19 cellular contexts compared by ENCODE assay signal in the genomic region with DNA sequence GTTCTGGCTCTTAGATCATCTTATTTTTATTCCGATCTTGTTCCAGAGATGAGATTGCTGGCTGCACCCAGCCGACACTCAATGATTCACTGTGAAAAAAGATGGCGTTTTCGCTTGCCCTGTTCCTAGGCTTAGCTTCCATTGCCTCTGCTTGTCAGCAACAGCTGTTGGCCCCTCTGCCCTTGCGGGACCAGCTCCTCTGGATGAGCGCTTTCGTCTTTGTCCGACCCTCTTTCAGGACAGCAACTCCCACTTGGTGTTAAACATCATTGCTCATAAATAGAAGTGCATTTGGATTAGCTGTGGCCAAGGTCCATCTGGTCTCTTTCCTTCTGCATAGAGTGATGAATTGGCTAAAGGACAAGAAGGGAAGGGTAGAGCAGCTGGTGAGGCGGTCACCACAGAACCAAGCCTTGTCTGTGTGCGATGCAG. TPM values are rescaled to one million over a fixed set of nuclear protein-coding genes. Genes with fewer than 3 reads are reported as not detected.
DNase-seq lines count a peak whose midpoint lies in the region; ATAC-seq lines count a peak whose summit lies in the region.
"Had no signal": no experiment of that assay in that cellular context is flagged by ENCODE, and none has a peak within 500 bp of the region (broad histone marks: within the 10 kb centered on the region; RNA-seq: fewer than 3 reads in every experiment).

No MANE protein-coding gene starts in this region.

- DNase-seq in NCI-H1092 treated with DMSO at 0.1 percent for 48 hours (lab: John Stamatoyannopoulos, UW), result peak; percentile 9
- no peak for DNase-seq in NCI-H1092 (lab: John Stamatoyannopoulos, UW)
- DNase-seq in memory B cell (ENCODE audit: low spot score in 2 of 2), result no peak
- no peak for DNase-seq in activated T-cell treated with anti-CD3 and anti-CD28 coated beads for 4 hours
- DNase-seq in iPS-NIHi11 (ENCODE audit: low spot score), result no peak
- DNase-seq in GM19240 (ENCODE audit: insufficient read length, low spot score), result no peak
- DNase-seq: activated CD8-positive, alpha-beta T cell treated with anti-CD3 and anti-CD28 coated beads for 36 hours; cortex of kidney; DND-41; kidney glomerular epithelial cell; NCI-H1436 treated with DMSO at 0.1 percent for 48 hours; PC-3; testis had no signal

- peak overlapping the region; percentile 75 for H3K27ac ChIP-seq in cingulate gyrus (ENCODE audit: low read depth, low read length)
- peak overlapping the region; percentile 47 for H3K27ac ChIP-seq in temporal lobe (ENCODE audit: low read depth, low read length)
- H3K27ac ChIP-seq: 22Rv1, KMS-11, parathyroid adenoma, testis had no signal

- peaks cover 2% of the 10 kb centered on the region for H3K36me3 Mint-ChIP-seq in memory B cell

- peak overlapping the region; percentile 24 for H3K27ac Mint-ChIP-seq in memory B cell
- H3K27ac Mint-ChIP-seq: activated CD8-positive, alpha-beta T cell treated with anti-CD3 and anti-CD28 coated beads for 36 hours; activated T-helper 17 cell treated with anti-CD3 and anti-CD28 coated beads, Interleukin-2, amount 50 U/mL, for 72 hours had no signal

- H3K9me3 Mint-ChIP-seq in memory B cell, result no peaks in the 10 kb centered on the region
- H3K9me3 Mint-ChIP-seq: activated CD8-positive, alpha-beta T cell treated with anti-CD3 and anti-CD28 coated beads for 36 hours; activated T-helper 17 cell treated with anti-CD3 and anti-CD28 coated beads, Interleukin-2, amount 50 U/mL, for 72 hours had no signal

- ATAC-seq in memory B cell (ENCODE audit: low read depth), result no peak
- ATAC-seq: activated CD8-positive, alpha-beta T cell treated with anti-CD3 and anti-CD28 coated beads for 36 hours; activated T-helper 17 cell treated with anti-CD3 and anti-CD28 coated beads, Interleukin-2, amount 50 U/mL, for 72 hours; PC-3 had no signal

- no peaks in the 10 kb centered on the region for H3K27me3 Mint-ChIP-seq in memory B cell
- H3K27me3 Mint-ChIP-seq: activated CD8-positive, alpha-beta T cell treated with anti-CD3 and anti-CD28 coated beads for 36 hours; activated T-helper 17 cell treated with anti-CD3 and anti-CD28 coated beads, Interleukin-2, amount 50 U/mL, for 72 hours had no signal

- H3K4me1 Mint-ChIP-seq in memory B cell, result peaks cover 7% of the 10 kb centered on the region
- H3K4me1 Mint-ChIP-seq: activated T-helper 17 cell treated with anti-CD3 and anti-CD28 coated beads, Interleukin-2, amount 50 U/mL, for 72 hours had no signal

- H3K4me3 Mint-ChIP-seq in memory B cell, result no peak overlapping the region
- H3K4me3 Mint-ChIP-seq: activated CD8-positive, alpha-beta T cell treated with anti-CD3 and anti-CD28 coated beads for 36 hours; activated T-helper 17 cell treated with anti-CD3 and anti-CD28 coated beads, Interleukin-2, amount 50 U/mL, for 72 hours had no signal

RNA-seq across cellular contexts. Expression of gene SCCPDH, which starts 43.5 kb away (rescaled TPM):
- 55.8 TPM for total RNA-seq in temporal lobe
